In the genomic region with DNA sequence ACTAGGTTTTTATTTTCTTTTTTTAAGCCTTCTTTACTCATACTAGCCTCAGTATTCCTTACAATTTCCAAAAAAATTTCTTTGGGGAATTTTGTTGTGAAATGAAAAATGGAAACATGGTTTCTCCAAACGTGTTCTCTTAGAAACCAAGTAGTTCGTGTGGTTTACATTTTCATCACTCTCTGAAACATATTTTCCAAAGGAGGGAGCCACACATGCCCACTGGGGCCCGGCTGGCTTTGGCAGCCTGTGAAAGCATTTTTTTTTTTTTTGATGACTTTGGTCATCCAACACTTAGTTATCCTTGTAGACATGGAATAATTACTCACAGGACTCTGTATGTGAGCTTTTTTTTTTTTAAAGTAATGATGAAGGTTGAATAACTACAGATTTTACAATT, we compare ENCODE assay signal across 17 cellular contexts.
A peak's percentile ranks its signal among the peaks of the same experiment; 100 is the strongest.
DNase-seq lines count a peak whose midpoint lies in the region; ATAC-seq and TF ChIP-seq lines count a peak whose summit lies in the region.
"Had no signal": no experiment of that assay in that cellular context is flagged by ENCODE, and none has a peak within 500 bp of the region (broad histone marks: within the 10 kb centered on the region; RNA-seq: fewer than 3 reads in every experiment).

No MANE protein-coding gene starts in this region.

- H3K27me3 ChIP-seq in right cardiac atrium (ENCODE audit: control insufficient read depth, insufficient read depth) (no peaks in the 10 kb centered on the region), esophagus muscularis mucosa (no peaks in the 10 kb centered on the region), thyroid gland (no peaks in the 10 kb centered on the region)
- H3K27me3 ChIP-seq: BE2C had no signal

- ATAC-seq in left cardiac atrium = peak; percentile 32 to 38
- no peak for ATAC-seq in right cardiac atrium
- ATAC-seq in sciatic nerve = peak; percentile 31
- ATAC-seq: GM12878 had no signal

- H3K9me3 ChIP-seq in right cardiac atrium (ENCODE audit: control insufficient read depth, low read length) (no peaks in the 10 kb centered on the region), esophagus muscularis mucosa (no peaks in the 10 kb centered on the region), thyroid gland (no peaks in the 10 kb centered on the region)
- H3K9me3 ChIP-seq: BE2C had no signal

- intact Hi-C loops in left cardiac atrium (cut with DNase I) = no loop called here
- intact Hi-C loops in right cardiac atrium (cut with DNase I) = no loop called here
- intact Hi-C loops in esophagus muscularis mucosa (cut with DNase I) = no loop called here
- intact Hi-C loops in sciatic nerve (cut with DNase I) = no loop called here
- intact Hi-C loops in thyroid gland (cut with DNase I) = no loop called here

- TF ChIP-seq CTCF in esophagus muscularis mucosa (IDR thresholded peaks at IDR 0.05) (no peak), thyroid gland (IDR thresholded peaks at IDR 0.05) (no peak)

- no peaks in the 10 kb centered on the region for H3K4me1 ChIP-seq in right cardiac atrium (ENCODE audit: control insufficient read depth, insufficient read depth, low read length)
- H3K4me1 ChIP-seq in esophagus muscularis mucosa = peaks cover 0 to 21% (median 5%) of the 10 kb centered on the region in 4 donors
- peaks cover 0 to 10% of the 10 kb centered on the region in 2 donors for H3K4me1 ChIP-seq in thyroid gland
- H3K4me1 ChIP-seq: BE2C had no signal

- WGBS in right cardiac atrium = 26% methylated on average over 3 of the region's 3 CpGs
- 30% methylated on average over 3 of the region's 3 CpGs for WGBS in esophagus muscularis mucosa
- WGBS in thyroid gland, 2 donors = 68 to 75% methylated on average over 3 of the region's 3 CpGs

- DNase-seq in left cardiac atrium = no peak
- no peak for DNase-seq in right cardiac atrium
- DNase-seq in esophagus muscularis mucosa (ENCODE audit: extremely low spot score) = peak; percentile 57
- DNase-seq in sciatic nerve (ENCODE audit: low spot score) = no peak
- no peak for DNase-seq in thyroid gland
- no peak for DNase-seq in hippocampal formation (lab: John Stamatoyannopoulos, UW)
- DNase-seq: BE2C; C1 segment of cervical spinal cord; CD4-positive, CD25-positive, alpha-beta regulatory T cell; CD8-positive, alpha-beta memory T cell; COR-L47; DMS 273 treated with DMSO at 0.1 percent for 48 hours; DMS53; DND-41; EL; H9 had no signal

- H3K36me3 ChIP-seq in esophagus muscularis mucosa = no peaks in the 10 kb centered on the region
- no peaks in the 10 kb centered on the region for H3K36me3 ChIP-seq in thyroid gland
- H3K36me3 ChIP-seq: BE2C had no signal

- TF ChIP-seq POLR2A in esophagus muscularis mucosa (IDR thresholded peaks at IDR 0.05; ENCODE audit: low read depth) (no peak), thyroid gland (IDR thresholded peaks at IDR 0.05) (no peak)

- TF ChIP-seq EP300 in esophagus muscularis mucosa (IDR thresholded peaks at IDR 0.05) = no peak

- H3K27ac ChIP-seq in right cardiac atrium (ENCODE audit: low read length) = no peak overlapping the region
- no peak overlapping the region for H3K27ac ChIP-seq in esophagus muscularis mucosa (replicated peaks in 1 of 4)
- H3K27ac ChIP-seq in thyroid gland = no peak overlapping the region

- H3K4me3 ChIP-seq in right cardiac atrium (ENCODE audit: low read length) (no peak overlapping the region), esophagus muscularis mucosa (no peak overlapping the region), thyroid gland (replicated peaks in 1 of 3) (no peak overlapping the region)
- H3K4me3 ChIP-seq: GM12878 had no signal

Comparison
In these comparisons a context has a peak if more than half of its experiments do, and no peak if none do; other contexts are left out.
1. ATAC-seq: peak in left cardiac atrium (2 of 2) and sciatic nerve (single experiment); none in right cardiac atrium (0 of 2).